In genomic region chr20:35080348-35080642, GRCh38 we compare ENCODE assay signal across 7 cellular contexts. TPM values are rescaled to one million over a fixed set of nuclear protein-coding genes. Genes with fewer than 3 reads are reported as not detected.
DNase-seq lines count a peak whose midpoint lies in the region; ATAC-seq and TF ChIP-seq lines count a peak whose summit lies in the region.
"Not testable (repeated sequence)": the region's sequence is repeated elsewhere in the genome, so short reads cannot be mapped to it uniquely, and the experiment has no call there.

No MANE protein-coding gene starts in this region.

- H3K4me3 ChIP-seq in CD8-positive, alpha-beta memory T cell (ENCODE audit: low read length); dorsolateral prefrontal cortex; trophoblast cell (ENCODE audit: low read depth, low read length): not testable (repeated sequence)
- H3K4me3 ChIP-seq in heart left ventricle: peak overlapping the region in 1 of 12 donors; percentile 6

- H3K14ac ChIP-seq in trophoblast cell (ENCODE audit: low read length): not testable (repeated sequence)

- H3K79me2 ChIP-seq in trophoblast cell (ENCODE audit: control insufficient read depth, insufficient read depth, low read length, poor library complexity): not testable (repeated sequence)

- not testable (repeated sequence) for H3K4me2 ChIP-seq in trophoblast cell (ENCODE audit: low read length)

- CTCF ChIA-PET in CD8-positive, alpha-beta memory T cell (lab: Charles Lee): interaction anchor here (1.0 kb wide), 1 partner anchor 16 kb away, joined by 7 read pairs; no protein-coding TSS in a partner anchor
- CTCF ChIA-PET in activated CD4-positive, alpha-beta T cell treated with anti-CD3 and anti-CD28 coated beads, Interleukin-2, amount 10 ng/mL, durations not matched to agents 7 days and 5 days (lab: Charles Lee): interaction anchor here (0.6 kb wide), 3 partner anchors 15 to 150 kb away, joined by 3 to 5 read pairs (median 4); no protein-coding TSS in a partner anchor

- not testable (repeated sequence) for H3K27me3 ChIP-seq in CD8-positive, alpha-beta memory T cell (ENCODE audit: insufficient read depth, low read length, poor library complexity, severe bottlenecking); dorsolateral prefrontal cortex; heart left ventricle; trophoblast cell (ENCODE audit: insufficient read depth, low read length)

- H3K79me1 ChIP-seq in trophoblast cell (ENCODE audit: low read length): not testable (repeated sequence)

- peak overlapping the region; percentile 35 to 91 (median 58) for H3K27ac Mint-ChIP-seq in CD8-positive, alpha-beta memory T cell
- peak overlapping the region; percentile 68 for H3K27ac Mint-ChIP-seq in activated CD4-positive, alpha-beta T cell treated with anti-CD3 and anti-CD28 coated beads, Interleukin-2, amount 10 ng/mL, durations not matched to agents 7 days and 5 days
- H3K27ac Mint-ChIP-seq in activated T-helper 2 cell treated with anti-CD3 and anti-CD28 coated beads, Interferon-gamma antibody, Interleukin-2, Interleukin-4, amounts not matched to agents 10 μg/mL and 5 μg/mL and 100 μg/mL, durations not matched to agents 14 hours and 24 hours and 36 hours: peak overlapping the region; percentile 46

- DNase-seq in CD8-positive, alpha-beta memory T cell; activated CD4-positive, alpha-beta T cell treated with anti-CD3 and anti-CD28 coated beads, Interleukin-2, amount 10 ng/mL, durations not matched to agents 7 days and 5 days; activated T-helper 2 cell treated with anti-CD3 and anti-CD28 coated beads, Interferon-gamma antibody, Interleukin-2, Interleukin-4, amounts not matched to agents 10 μg/mL and 5 μg/mL and 100 μg/mL, durations not matched to agents 14 hours and 24 hours and 36 hours (ENCODE audit: low spot score); dorsolateral prefrontal cortex; heart left ventricle; left lobe of liver (ENCODE audit: low spot score); trophoblast cell: not testable (repeated sequence)

- H3K18ac ChIP-seq in trophoblast cell (ENCODE audit: low read length): not testable (repeated sequence)

- peak overlapping the region; percentile 69 for H3K4ac ChIP-seq in trophoblast cell (ENCODE audit: low read depth, low read length)

- not testable (repeated sequence) for H2BK12ac ChIP-seq in trophoblast cell (ENCODE audit: low read length)

- H3K27me3 Mint-ChIP-seq in CD8-positive, alpha-beta memory T cell; activated CD4-positive, alpha-beta T cell treated with anti-CD3 and anti-CD28 coated beads, Interleukin-2, amount 10 ng/mL, durations not matched to agents 7 days and 5 days; activated T-helper 2 cell treated with anti-CD3 and anti-CD28 coated beads, Interferon-gamma antibody, Interleukin-2, Interleukin-4, amounts not matched to agents 10 μg/mL and 5 μg/mL and 100 μg/mL, durations not matched to agents 14 hours and 24 hours and 36 hours (ENCODE audit: low read depth): not testable (repeated sequence)

- intact Hi-C loops in activated T-helper 2 cell treated with anti-CD3 and anti-CD28 coated beads, Interferon-gamma antibody, Interleukin-2, Interleukin-4, amounts not matched to agents 10 μg/mL and 5 μg/mL and 100 μg/mL, durations not matched to agents 14 hours and 24 hours and 36 hours (cut with micrococcal nuclease); dorsolateral prefrontal cortex (cut with DNase I): not testable (repeated sequence)
- intact Hi-C loops in heart left ventricle (cut with DNase I): loop anchor here in 2 of 10 donors (10.0 kb wide), 2 partner anchors 45 to 65 kb away; no protein-coding TSS in a partner anchor

- H4K8ac ChIP-seq in trophoblast cell (ENCODE audit: low read depth, low read length): not testable (repeated sequence)

- not testable (repeated sequence) for H2AFZ ChIP-seq in trophoblast cell (ENCODE audit: insufficient read depth, low read length, poor library complexity)

- H3K27ac ChIP-seq in CD8-positive, alpha-beta memory T cell (ENCODE audit: low read depth, low read length); trophoblast cell (ENCODE audit: low read depth, low read length): not testable (repeated sequence)
- peak overlapping the region in 34 of 59 donors; percentile 7 to 75 (median 45) for H3K27ac ChIP-seq in dorsolateral prefrontal cortex
- peak overlapping the region in 1 of 12 donors; percentile 22 for H3K27ac ChIP-seq in heart left ventricle

- not testable (repeated sequence) for H4K91ac ChIP-seq in trophoblast cell (ENCODE audit: low read depth, low read length)

- peaks cover 9 to 40% (median 10%) of the 10 kb centered on the region in 3 donors for H3K36me3 Mint-ChIP-seq in CD8-positive, alpha-beta memory T cell
- peaks cover 35% of the 10 kb centered on the region for H3K36me3 Mint-ChIP-seq in activated CD4-positive, alpha-beta T cell treated with anti-CD3 and anti-CD28 coated beads, Interleukin-2, amount 10 ng/mL, durations not matched to agents 7 days and 5 days (ENCODE audit: low read depth)
- peaks cover 42% of the 10 kb centered on the region for H3K36me3 Mint-ChIP-seq in activated T-helper 2 cell treated with anti-CD3 and anti-CD28 coated beads, Interferon-gamma antibody, Interleukin-2, Interleukin-4, amounts not matched to agents 10 μg/mL and 5 μg/mL and 100 μg/mL, durations not matched to agents 14 hours and 24 hours and 36 hours (ENCODE audit: low read depth)

- not testable (repeated sequence) for H3K9ac ChIP-seq in trophoblast cell (ENCODE audit: low read length)

- WGBS in heart left ventricle, 4 donors: 25 to 32% (median 32%) methylated on average over 5 of the region's 5 CpGs
- WGBS in trophoblast cell (ENCODE audit: extremely low coverage, insufficient coverage, insufficient read length): no CpG with 5 or more reads among the region's 5 CpGs

- not testable (repeated sequence) for TF ChIP-seq POLR2A in heart left ventricle (IDR thresholded peaks at IDR 0.05)

- not testable (repeated sequence) for H2BK120ac ChIP-seq in trophoblast cell (ENCODE audit: insufficient read depth, low read length, poor library complexity)

- not testable (repeated sequence) for TF ChIP-seq CTCF in dorsolateral prefrontal cortex (IDR thresholded peaks at IDR 0.05 in 54 of 56, conservative IDR thresholded peaks at IDR 0.05 in 2 of 56; ENCODE audit: low read depth in 1 of 56, partially characterized antibody in 56 of 56); heart left ventricle (IDR thresholded peaks at IDR 0.05)

- peak overlapping the region in 6 of 7 donors; percentile 15 to 82 (median 58) for H3K4me3 Mint-ChIP-seq in CD8-positive, alpha-beta memory T cell
- H3K4me3 Mint-ChIP-seq in activated CD4-positive, alpha-beta T cell treated with anti-CD3 and anti-CD28 coated beads, Interleukin-2, amount 10 ng/mL, durations not matched to agents 7 days and 5 days: not testable (repeated sequence)
- peak overlapping the region; percentile 5 for H3K4me3 Mint-ChIP-seq in activated T-helper 2 cell treated with anti-CD3 and anti-CD28 coated beads, Interferon-gamma antibody, Interleukin-2, Interleukin-4, amounts not matched to agents 10 μg/mL and 5 μg/mL and 100 μg/mL, durations not matched to agents 14 hours and 24 hours and 36 hours (ENCODE audit: low read depth)

- POLR2A ChIA-PET in CD8-positive, alpha-beta memory T cell (lab: Charles Lee): interaction anchor here (0.6 kb wide), 1 partner anchor 16 kb away, joined by 4 read pairs; no protein-coding TSS in a partner anchor
- POLR2A ChIA-PET in activated CD4-positive, alpha-beta T cell treated with anti-CD3 and anti-CD28 coated beads, Interleukin-2, amount 10 ng/mL, durations not matched to agents 7 days and 5 days (lab: Charles Lee): interaction anchor here (0.6 kb wide), 1 partner anchor 247 kb away, joined by 7 read pairs; no protein-coding TSS in a partner anchor

- peaks cover 21% of the 10 kb centered on the region for H3K4me1 ChIP-seq in CD8-positive, alpha-beta memory T cell (ENCODE audit: insufficient read depth, low read length)
- peaks cover 0 to 45% (median 22%) of the 10 kb centered on the region in 12 donors for H3K4me1 ChIP-seq in heart left ventricle
- not testable (repeated sequence) for H3K4me1 ChIP-seq in trophoblast cell (ENCODE audit: control insufficient read depth in 1 of 2, insufficient read depth in 2 of 2, low read length in 2 of 2)

- H3K9me3 ChIP-seq in CD8-positive, alpha-beta memory T cell (ENCODE audit: low read length); heart left ventricle; trophoblast cell (ENCODE audit: insufficient read depth, low read depth, low read length): not testable (repeated sequence)

- not testable (repeated sequence) for H2AK5ac ChIP-seq in trophoblast cell (ENCODE audit: low read length)

- H2BK5ac ChIP-seq in trophoblast cell (ENCODE audit: low read depth, low read length, poor library complexity): not testable (repeated sequence)

- peaks cover 50 to 69% (median 62%) of the 10 kb centered on the region in 3 donors for H3K4me1 Mint-ChIP-seq in CD8-positive, alpha-beta memory T cell
- H3K4me1 Mint-ChIP-seq in activated CD4-positive, alpha-beta T cell treated with anti-CD3 and anti-CD28 coated beads, Interleukin-2, amount 10 ng/mL, durations not matched to agents 7 days and 5 days: peaks cover 37% of the 10 kb centered on the region
- H3K4me1 Mint-ChIP-seq in activated T-helper 2 cell treated with anti-CD3 and anti-CD28 coated beads, Interferon-gamma antibody, Interleukin-2, Interleukin-4, amounts not matched to agents 10 μg/mL and 5 μg/mL and 100 μg/mL, durations not matched to agents 14 hours and 24 hours and 36 hours (ENCODE audit: low read depth): peaks cover 38% of the 10 kb centered on the region

- not testable (repeated sequence) for H3K9me3 Mint-ChIP-seq in CD8-positive, alpha-beta memory T cell; activated CD4-positive, alpha-beta T cell treated with anti-CD3 and anti-CD28 coated beads, Interleukin-2, amount 10 ng/mL, durations not matched to agents 7 days and 5 days
- peaks cover 13% of the 10 kb centered on the region for H3K9me3 Mint-ChIP-seq in activated T-helper 2 cell treated with anti-CD3 and anti-CD28 coated beads, Interferon-gamma antibody, Interleukin-2, Interleukin-4, amounts not matched to agents 10 μg/mL and 5 μg/mL and 100 μg/mL, durations not matched to agents 14 hours and 24 hours and 36 hours

- not testable (repeated sequence) for H4K12ac ChIP-seq in trophoblast cell (ENCODE audit: low read depth, low read length)

- peaks cover 13% of the 10 kb centered on the region for H3K36me3 ChIP-seq in CD8-positive, alpha-beta memory T cell (ENCODE audit: insufficient read depth, low read length)
- peaks cover 0 to 32% (median 22%) of the 10 kb centered on the region in 9 donors for H3K36me3 ChIP-seq in heart left ventricle
- peaks cover 9 to 16% of the 10 kb centered on the region in 2 experiments for H3K36me3 ChIP-seq in trophoblast cell (ENCODE audit: control insufficient read depth in 1 of 2, insufficient read depth in 2 of 2, low read length in 2 of 2)

- H3K23ac ChIP-seq in trophoblast cell (ENCODE audit: low read length): not testable (repeated sequence)

- ATAC-seq in heart left ventricle (peak; percentile 31 to 60 (median 52)), left lobe of liver (peak; percentile 40)

RNA-seq across cellular contexts. Expression of gene TRPC4AP, which starts 12.3 kb away (rescaled TPM):
- 10 to 100 TPM; 51.2 to 53.4 TPM for total RNA-seq in CD8-positive, alpha-beta memory T cell
- polyA plus RNA-seq in CD8-positive, alpha-beta memory T cell: 59.8 TPM
- total RNA-seq in activated CD4-positive, alpha-beta T cell treated with anti-CD3 and anti-CD28 coated beads, Interleukin-2, amount 10 ng/mL, durations not matched to agents 7 days and 5 days: 10 to 100 TPM; 48.8 to 49.4 TPM
- 52.3 and 52.4 TPM in 2 replicates for total RNA-seq in activated T-helper 2 cell treated with anti-CD3 and anti-CD28 coated beads, Interferon-gamma antibody, Interleukin-2, Interleukin-4, amounts not matched to agents 10 μg/mL and 5 μg/mL and 100 μg/mL, durations not matched to agents 14 hours and 24 hours and 36 hours
- total RNA-seq in dorsolateral prefrontal cortex (10 to 100 TPM; 43.4 to 98.1 (median 66.6) TPM), heart left ventricle (10 to 100 TPM; 31.5 to 51.8 (median 38.6) TPM), left lobe of liver (27.6 TPM)
- 10 to 100 TPM; 21.2 to 42.7 TPM for polyA plus RNA-seq in heart left ventricle
- polyA plus RNA-seq in trophoblast cell (2013): 61.7 TPM in 2 replicates
